Comparison of ENCODE assay signal across 25 cellular contexts in the genomic region with DNA sequence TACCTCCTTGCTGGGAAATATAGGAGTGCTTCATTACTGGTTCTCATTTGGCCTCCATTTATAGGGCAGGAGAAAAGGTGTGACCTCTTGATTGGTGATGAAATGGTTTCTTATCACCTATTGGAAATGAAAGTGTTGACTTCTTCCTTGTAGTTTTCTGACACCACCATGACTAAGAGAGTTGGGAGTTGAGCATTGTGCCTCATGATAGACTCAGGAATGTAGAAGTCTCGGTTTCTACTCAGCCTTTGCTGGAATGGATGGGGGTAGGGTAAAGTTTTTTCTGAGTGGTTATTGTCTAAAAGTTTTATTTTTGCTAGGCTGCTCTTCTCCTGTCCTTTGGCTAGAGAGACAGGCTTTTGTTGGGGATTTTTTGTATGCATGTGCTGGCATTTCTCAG.
A peak's percentile ranks its signal among the peaks of the same experiment; 100 is the strongest.
DNase-seq lines count a peak whose midpoint lies in the region; ATAC-seq and TF ChIP-seq lines count a peak whose summit lies in the region.
"Had no signal": no experiment of that assay in that cellular context is flagged by ENCODE, and none has a peak within 500 bp of the region (broad histone marks: within the 10 kb centered on the region; RNA-seq: fewer than 3 reads in every experiment).

No MANE protein-coding gene starts in this region.

- no peaks in the 10 kb centered on the region for H3K27me3 ChIP-seq in vagina
- H3K27me3 ChIP-seq: testis had no signal

- H3K27me3 Mint-ChIP-seq in activated T-cell treated with anti-CD3 and anti-CD28 coated beads, Interleukin-2, amount 50 U/mL, for 72 hours (ENCODE audit: low read depth), result no peaks in the 10 kb centered on the region
- H3K27me3 Mint-ChIP-seq in activated T-cell treated with anti-CD3 and anti-CD28 coated beads, Interleukin-2, amount 50 U/mL, for 24 hours, result no peaks in the 10 kb centered on the region
- no peaks in the 10 kb centered on the region for H3K27me3 Mint-ChIP-seq in stimulated activated memory B cell treated with anti-CD40 and anti-IgM and Interleukin-4, amounts not matched to agents 10 μg/mL and 1 μg/mL and 100 μg/mL, for 72 hours
- H3K27me3 Mint-ChIP-seq: activated CD8-positive, alpha-beta T cell treated with anti-CD3 and anti-CD28 coated beads for 36 hours; activated naive CD8-positive, alpha-beta T cell treated with anti-CD3 and anti-CD28 coated beads, Interleukin-2, amount 10 ng/mL, durations not matched to agents 7 days and 5 days; progenitor cell of endocrine pancreas had no signal

- no peaks in the 10 kb centered on the region for H3K36me3 ChIP-seq in vagina

- intact Hi-C loops in vagina (cut with DNase I), result no loop called here

- TF ChIP-seq CTCF in RWPE1 (conservative IDR thresholded peaks at IDR 0.05; ENCODE audit: low read depth) (no peak), vagina (IDR thresholded peaks at IDR 0.05) (no peak)

- CTCF ChIA-PET in RWPE1 (lab: Yijun Ruan, JAX), result no interaction called here

- no peak for DNase-seq in activated T-cell treated with anti-CD3 and anti-CD28 coated beads, Interleukin-2, amount 50 U/mL, for 72 hours
- no peak for DNase-seq in activated T-cell treated with anti-CD3 and anti-CD28 coated beads, Interleukin-2, amount 50 U/mL, for 24 hours
- peak; percentile 16 for DNase-seq in RWPE1 (ENCODE audit: low spot score)
- no peak for DNase-seq in DMS153 treated with DMSO at 0.1 percent for 48 hours (lab: John Stamatoyannopoulos, UW; ENCODE audit: unreplicated experiment)
- DNase-seq in NCI-H146 treated with DMSO at 0.1 percent for 48 hours (lab: John Stamatoyannopoulos, UW; ENCODE audit: unreplicated experiment), result no peak
- DNase-seq in vagina (ENCODE audit: extremely low spot score in 2 of 2), result no peak
- DNase-seq: activated CD8-positive, alpha-beta T cell treated with anti-CD3 and anti-CD28 coated beads for 36 hours; activated naive CD8-positive, alpha-beta T cell treated with anti-CD3 and anti-CD28 coated beads, Interleukin-2, amount 10 ng/mL, durations not matched to agents 7 days and 5 days; activated T-cell treated with anti-CD3 and anti-CD28 coated beads, Interleukin-2, amount 50 U/mL, for 4 hours; C1 segment of cervical spinal cord; central memory CD4-positive, alpha-beta T cell; effector memory CD4-positive, alpha-beta T cell; KBM-7; NCI-H1048; NCI-H2081 treated with DMSO at 0.1 percent for 48 hours; NCI-H524 treated with DMSO at 0.1 percent for 48 hours; nephron progenitor cell; SIG-M5; stimulated activated CD4-positive, alpha-beta T cell treated with anti-CD3 and anti-CD28 coated beads, Interleukin-4, amount 100 ng/mL, for 4 hours; testis had no signal

- H3K27ac ChIP-seq in RWPE1 (no peak overlapping the region), vagina (no peak overlapping the region)
- H3K27ac ChIP-seq: testis, VCaP had no signal

- H3K9me3 ChIP-seq in vagina, result no peaks in the 10 kb centered on the region
- H3K9me3 ChIP-seq: testis had no signal

- no peaks in the 10 kb centered on the region for H3K9me3 Mint-ChIP-seq in activated T-cell treated with anti-CD3 and anti-CD28 coated beads, Interleukin-2, amount 50 U/mL, for 72 hours
- peaks cover 6% of the 10 kb centered on the region for H3K9me3 Mint-ChIP-seq in activated T-cell treated with anti-CD3 and anti-CD28 coated beads, Interleukin-2, amount 50 U/mL, for 24 hours
- peaks cover 3% of the 10 kb centered on the region for H3K9me3 Mint-ChIP-seq in stimulated activated memory B cell treated with anti-CD40 and anti-IgM and Interleukin-4, amounts not matched to agents 10 μg/mL and 1 μg/mL and 100 μg/mL, for 72 hours
- H3K9me3 Mint-ChIP-seq: activated T-cell treated with anti-CD3 and anti-CD28 coated beads, Interleukin-2, amount 50 U/mL, for 4 hours; nephron progenitor cell had no signal

- ATAC-seq in activated T-cell treated with anti-CD3 and anti-CD28 coated beads, Interleukin-2, amount 50 U/mL, for 72 hours (replicated peaks in 1 of 2), result peak in 1 of 2 donors; percentile 20
- ATAC-seq in esophagus mucosa, result peak; percentile 16
- ATAC-seq in stimulated activated memory B cell treated with anti-CD40 and anti-IgM and Interleukin-4, amounts not matched to agents 10 μg/mL and 1 μg/mL and 100 μg/mL, for 72 hours, result no peak
- ATAC-seq: activated CD8-positive, alpha-beta T cell treated with anti-CD3 and anti-CD28 coated beads for 36 hours had no signal

- H3K27ac Mint-ChIP-seq in activated T-cell treated with anti-CD3 and anti-CD28 coated beads, Interleukin-2, amount 50 U/mL, for 72 hours, result peak overlapping the region; percentile 90
- H3K27ac Mint-ChIP-seq in activated T-cell treated with anti-CD3 and anti-CD28 coated beads, Interleukin-2, amount 50 U/mL, for 24 hours, result no peak overlapping the region
- H3K27ac Mint-ChIP-seq in stimulated activated memory B cell treated with anti-CD40 and anti-IgM and Interleukin-4, amounts not matched to agents 10 μg/mL and 1 μg/mL and 100 μg/mL, for 72 hours, result peak overlapping the region; percentile 34
- H3K27ac Mint-ChIP-seq: activated CD8-positive, alpha-beta T cell treated with anti-CD3 and anti-CD28 coated beads for 36 hours; activated naive CD8-positive, alpha-beta T cell treated with anti-CD3 and anti-CD28 coated beads, Interleukin-2, amount 10 ng/mL, durations not matched to agents 7 days and 5 days; nephron progenitor cell; progenitor cell of endocrine pancreas had no signal

- H3K36me3 Mint-ChIP-seq in activated T-cell treated with anti-CD3 and anti-CD28 coated beads, Interleukin-2, amount 50 U/mL, for 72 hours (ENCODE audit: insufficient read depth in 2 of 2), result peaks cover 2 to 6% of the 10 kb centered on the region in 2 donors
- H3K36me3 Mint-ChIP-seq in activated T-cell treated with anti-CD3 and anti-CD28 coated beads, Interleukin-2, amount 50 U/mL, for 24 hours (ENCODE audit: low read depth), result peaks cover 37% of the 10 kb centered on the region
- peaks cover 61% of the 10 kb centered on the region for H3K36me3 Mint-ChIP-seq in stimulated activated memory B cell treated with anti-CD40 and anti-IgM and Interleukin-4, amounts not matched to agents 10 μg/mL and 1 μg/mL and 100 μg/mL, for 72 hours

- peaks cover 50% of the 10 kb centered on the region for H3K4me1 Mint-ChIP-seq in activated T-cell treated with anti-CD3 and anti-CD28 coated beads, Interleukin-2, amount 50 U/mL, for 72 hours (ENCODE audit: low read depth)
- H3K4me1 Mint-ChIP-seq in activated T-cell treated with anti-CD3 and anti-CD28 coated beads, Interleukin-2, amount 50 U/mL, for 24 hours (ENCODE audit: low read depth), result peaks cover 45% of the 10 kb centered on the region
- peaks cover 33% of the 10 kb centered on the region for H3K4me1 Mint-ChIP-seq in stimulated activated memory B cell treated with anti-CD40 and anti-IgM and Interleukin-4, amounts not matched to agents 10 μg/mL and 1 μg/mL and 100 μg/mL, for 72 hours
- H3K4me1 Mint-ChIP-seq: nephron progenitor cell had no signal

- no peak for TF ChIP-seq POLR2A in vagina (IDR thresholded peaks at IDR 0.05)

- peak overlapping the region in 1 of 2 donors; percentile 36 for H3K4me3 Mint-ChIP-seq in activated T-cell treated with anti-CD3 and anti-CD28 coated beads, Interleukin-2, amount 50 U/mL, for 72 hours
- no peak overlapping the region for H3K4me3 Mint-ChIP-seq in activated T-cell treated with anti-CD3 and anti-CD28 coated beads, Interleukin-2, amount 50 U/mL, for 24 hours
- no peak overlapping the region for H3K4me3 Mint-ChIP-seq in stimulated activated memory B cell treated with anti-CD40 and anti-IgM and Interleukin-4, amounts not matched to agents 10 μg/mL and 1 μg/mL and 100 μg/mL, for 72 hours
- H3K4me3 Mint-ChIP-seq: activated CD8-positive, alpha-beta T cell treated with anti-CD3 and anti-CD28 coated beads for 36 hours; activated naive CD8-positive, alpha-beta T cell treated with anti-CD3 and anti-CD28 coated beads, Interleukin-2, amount 10 ng/mL, durations not matched to agents 7 days and 5 days; activated T-cell treated with anti-CD3 and anti-CD28 coated beads, Interleukin-2, amount 50 U/mL, for 4 hours; nephron progenitor cell had no signal

- H3K4me1 ChIP-seq in vagina, result no peaks in the 10 kb centered on the region
- H3K4me1 ChIP-seq: testis had no signal

- POLR2A ChIA-PET in RWPE1 (lab: Yijun Ruan, JAX; ENCODE audit: low non-redundant PET), result no interaction called here

- H3K4me3 ChIP-seq in vagina, result no peak overlapping the region
- H3K4me3 ChIP-seq: smooth muscle cell, testis had no signal
